Comparison of ENCODE assay signal across 12 cellular contexts in the genomic region with DNA sequence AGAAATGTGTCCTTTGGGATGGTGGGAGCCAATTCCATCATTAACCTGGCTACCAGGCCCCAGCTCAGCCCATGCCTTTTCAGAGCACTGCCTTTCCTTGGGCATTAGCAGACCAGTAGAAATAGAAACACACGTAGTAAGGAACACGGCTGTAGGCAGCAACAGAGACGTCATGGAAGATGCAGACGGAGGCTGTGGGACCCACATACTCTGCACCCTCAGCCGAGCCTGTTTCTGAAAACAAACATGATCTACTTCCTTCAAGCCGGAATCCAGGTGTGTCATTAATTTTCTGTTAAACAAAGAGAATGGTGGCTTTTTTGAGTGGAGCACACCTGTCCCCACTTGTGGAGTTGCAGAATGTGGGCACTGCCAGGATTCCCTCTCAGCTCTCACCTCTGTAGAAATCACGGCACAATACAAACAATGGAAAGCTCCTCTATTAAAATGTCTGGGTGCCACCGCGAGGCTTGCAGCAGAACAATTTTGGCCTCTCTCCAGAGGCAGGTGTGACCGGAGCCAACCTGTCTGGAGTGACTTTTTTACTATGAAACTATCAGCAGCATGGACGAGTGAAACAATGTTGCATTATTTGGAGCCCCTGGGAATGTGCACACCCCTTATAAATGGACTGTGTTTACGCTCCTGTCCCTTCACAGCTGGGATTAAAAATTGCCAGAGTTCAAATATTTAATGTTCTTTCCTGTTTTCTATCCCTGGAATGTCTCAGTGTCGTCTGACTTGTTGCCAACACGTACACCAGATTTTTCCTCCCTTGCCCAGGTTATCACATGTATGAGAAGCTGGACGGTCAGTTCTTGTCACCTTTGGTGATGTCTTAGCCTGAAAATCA. TPM values are rescaled to one million over a fixed set of nuclear protein-coding genes. Genes with fewer than 3 reads are reported as not detected.
DNase-seq lines count a peak whose midpoint lies in the region; ATAC-seq, FAIRE-seq and TF ChIP-seq lines count a peak whose summit lies in the region.
"Had no signal": no experiment of that assay in that cellular context is flagged by ENCODE, and none has a peak within 500 bp of the region (broad histone marks: within the 10 kb centered on the region; RNA-seq: fewer than 3 reads in every experiment).

No MANE protein-coding gene starts in this region.

- no peaks in the 10 kb centered on the region for H3K36me3 ChIP-seq in PC-3 (ENCODE audit: low read depth, low read length)
- H3K36me3 ChIP-seq in HepG2 (replicated peaks in 1 of 2; ENCODE audit: control insufficient read depth in 1 of 2, insufficient read depth in 2 of 2, low read length in 2 of 2): no peaks in the 10 kb centered on the region

- TF ChIP-seq RAD21 in HepG2 (CRISPR knock-in tag; IDR thresholded peaks at IDR 0.05): no peak

- H2AFZ ChIP-seq in PC-3 (ENCODE audit: low read length) (peak overlapping the region; percentile 66), HepG2 (ENCODE audit: low read length) (no peak overlapping the region)

- peak overlapping the region; percentile 62 for H3K4me2 ChIP-seq in PC-3 (ENCODE audit: low read length)
- H3K4me2 ChIP-seq in HepG2 (ENCODE audit: low read depth, low read length): no peak overlapping the region

- CTCF ChIA-PET in PC-3 (lab: Charles Lee): no interaction called here
- CTCF ChIA-PET in HepG2 (lab: Yijun Ruan, JAX; ENCODE audit: low intra/inter-chr PET ratio, low total read pairs): no interaction called here

- TF ChIP-seq CTCF in PC-3 (conservative IDR thresholded peaks at IDR 0.05; ENCODE audit: low read depth, low read length): no peak
- TF ChIP-seq CTCF in HepG2 (CRISPR knock-in tag; IDR thresholded peaks at IDR 0.05): no peak

- peaks cover 10% of the 10 kb centered on the region for H3K4me1 ChIP-seq in PC-3 (ENCODE audit: insufficient read depth, low read length)
- 0 out of 2 replicates have a peak, but pooled peaks cover 11% of the 10 kb centered on the region for H3K4me1 ChIP-seq in HepG2 (ENCODE audit: insufficient read depth, low read length)

- FAIRE-seq in HepG2 (lab: Jason Lieb, UNC) (no peak), RCC 7860 (lab: Jason Lieb, UNC) (no peak)

- H3F3A ChIP-seq in PC-3 (ENCODE audit: low read length, unreplicated experiment): no peaks in the 10 kb centered on the region

- H3K4me3 ChIP-seq in PC-3 (ENCODE audit: low read length) (peak overlapping the region; percentile 3; the same call in 1 of the 2 replicates), HepG2 (replicated peaks in 1 of 3; ENCODE audit: insufficient read depth in 1 of 3, low read depth in 2 of 3, low read length in 3 of 3) (no peak overlapping the region)

- H4K20me1 ChIP-seq in PC-3 (ENCODE audit: low read length) (no peaks in the 10 kb centered on the region), HepG2 (ENCODE audit: insufficient read depth, low read length) (no peaks in the 10 kb centered on the region)

- H3K9me3 ChIP-seq in PC-3 (ENCODE audit: low read length): no peaks in the 10 kb centered on the region
- H3K9me3 ChIP-seq in HepG2 (ENCODE audit: low read length): no peaks in the 10 kb centered on the region

- BruUV-seq in PC-3 (replicated peaks; lab: Mats Ljungman, UMichigan) (no TSS peak), HepG2 (replicated peaks; lab: Mats Ljungman, UMichigan) (no TSS peak)

- no peak overlapping the region for H3K9ac ChIP-seq in PC-3 (ENCODE audit: low read length)
- H3K9ac ChIP-seq in HepG2 (ENCODE audit: insufficient read depth, low read depth, low read length): no peak overlapping the region

- no peaks in the 10 kb centered on the region for H3K9me2 ChIP-seq in PC-3 (replicated peaks; ENCODE audit: low read length)

- no peak for TF ChIP-seq EP300 in HepG2 (IDR thresholded peaks at IDR 0.05; ENCODE audit: low read depth in 2 of 2, low read length in 2 of 2)
- TF ChIP-seq EP300 in HepG2 (CRISPR knock-in tag; IDR thresholded peaks at IDR 0.05; ENCODE audit: borderline replicate concordance): no peak

- DNase-seq in COR-L47 (lab: John Stamatoyannopoulos, UW) (peak; percentile 71), NCI-H146 treated with DMSO at 0.1 percent for 48 hours (lab: John Stamatoyannopoulos, UW; ENCODE audit: unreplicated experiment) (peak; percentile 36), PC-3 (peak; percentile 46), HepG2 (ENCODE audit: low spot score) (peak; percentile 46), COLO829 (ENCODE audit: low spot score) (no peak), RCC 7860 (ENCODE audit: low spot score) (no peak), medulla oblongata (ENCODE audit: extremely low spot score) (no peak), SKM-1 treated with dmso at 0.1 percent for 144 hours (lab: John Stamatoyannopoulos, UW; ENCODE audit: unreplicated experiment) (no peak)
- DNase-seq: activated CD4-positive, alpha-beta T cell treated with anti-CD3 and anti-CD28 coated beads, Interleukin-2, amount 50 U/mL, for 48 hours; OCI-M1 had no signal

- TF ChIP-seq POLR2A in HepG2 (IDR thresholded peaks at IDR 0.05; ENCODE audit: insufficient read depth in 1 of 2, low read depth in 2 of 2, low read length in 2 of 2): no peak

- H3K27me3 ChIP-seq in PC-3 (ENCODE audit: low read length) (no peaks in the 10 kb centered on the region), HepG2 (ENCODE audit: control insufficient read depth in 1 of 2, insufficient read depth in 2 of 2, low read length in 2 of 2) (0 out of 5 replicates have a peak, but pooled peaks cover 0 to 3% of the 10 kb centered on the region in 2 experiments)

- no peaks in the 10 kb centered on the region for H3K79me2 ChIP-seq in PC-3 (ENCODE audit: low read length)
- H3K79me2 ChIP-seq in HepG2 (ENCODE audit: insufficient read depth, low read length): no peaks in the 10 kb centered on the region

- POLR2A ChIA-PET in PC-3 (lab: Charles Lee; ENCODE audit: unreplicated experiment): no interaction called here
- POLR2A ChIA-PET in HepG2 (lab: Yijun Ruan, JAX): no interaction called here

- in situ Hi-C loops in HepG2 (cut with HindIII; ENCODE audit: extremely low pct_ligation_motif_present, low pct_unique_long_range_greater_than_20kb): no loop called here

- intact Hi-C loops in PC-3 (cut with micrococcal nuclease): no loop called here
- intact Hi-C loops in HepG2 (cut with micrococcal nuclease; ENCODE audit: unreplicated experiment): no loop called here

- WGBS in HepG2 (ENCODE audit: low lambda C conversion rate): 11% methylated on average over 14 of the region's 15 CpGs

- H3K27ac ChIP-seq in PC-3 (ENCODE audit: low read length): no peak overlapping the region
- H3K27ac ChIP-seq in HepG2 (ENCODE audit: extremely low read length, insufficient read depth, low read length): no peak overlapping the region

- ATAC-seq in PC-3: peak; percentile 45
- ATAC-seq in HepG2: no peak

TF ChIP-seq in HepG2, 621 proteins besides CTCF, POLR2A, EP300 and RAD21 (continues in another document):
- TF ChIP-seq, protein P1, sequence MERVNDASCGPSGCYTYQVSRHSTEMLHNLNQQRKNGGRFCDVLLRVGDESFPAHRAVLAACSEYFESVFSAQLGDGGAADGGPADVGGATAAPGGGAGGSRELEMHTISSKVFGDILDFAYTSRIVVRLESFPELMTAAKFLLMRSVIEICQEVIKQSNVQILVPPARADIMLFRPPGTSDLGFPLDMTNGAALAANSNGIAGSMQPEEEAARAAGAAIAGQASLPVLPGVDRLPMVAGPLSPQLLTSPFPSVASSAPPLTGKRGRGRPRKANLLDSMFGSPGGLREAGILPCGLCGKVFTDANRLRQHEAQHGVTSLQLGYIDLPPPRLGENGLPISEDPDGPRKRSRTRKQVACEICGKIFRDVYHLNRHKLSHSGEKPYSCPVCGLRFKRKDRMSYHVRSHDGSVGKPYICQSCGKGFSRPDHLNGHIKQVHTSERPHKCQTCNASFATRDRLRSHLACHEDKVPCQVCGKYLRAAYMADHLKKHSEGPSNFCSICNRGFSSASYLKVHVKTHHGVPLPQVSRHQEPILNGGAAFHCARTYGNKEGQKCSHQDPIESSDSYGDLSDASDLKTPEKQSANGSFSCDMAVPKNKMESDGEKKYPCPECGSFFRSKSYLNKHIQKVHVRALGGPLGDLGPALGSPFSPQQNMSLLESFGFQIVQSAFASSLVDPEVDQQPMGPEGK (CRISPR knock-in tag; IDR thresholded peaks at IDR 0.05): no peak

RNA-seq across cellular contexts. Expression of gene SPP2, which starts 31.7 kb away (rescaled TPM):
- total RNA-seq in PC-3 (2014; rRNA removed): not detected in 2 replicates
- not detected in 2 replicates for total RNA-seq in HepG2 (2016; rRNA removed; fragmentation: Illumina TruSeq; extraction: Trizol)
- total RNA-seq in HepG2 (2016; cell fraction: cytosol; rRNA removed; fragmentation: Illumina TruSeq; extraction: Trizol; ENCODE audit: low read depth): not detected in 2 replicates
- not detected in 2 replicates for total RNA-seq in HepG2 (2016; cell fraction: insoluble cytoplasmic fraction; rRNA removed; fragmentation: Illumina TruSeq; extraction: Trizol)
- not detected in 2 replicates for total RNA-seq in HepG2 (2016; cell fraction: membrane; rRNA removed; fragmentation: Illumina TruSeq; extraction: Trizol)
- total RNA-seq in HepG2 (2016; cell fraction: nucleus; rRNA removed; fragmentation: Illumina TruSeq; extraction: Trizol): not detected in 2 replicates
- polyA plus RNA-seq in HepG2 (2011; rRNA removed): not detected in 2 replicates
- polyA plus RNA-seq in HepG2 (2011; cell fraction: cytosol; rRNA removed): not detected in 2 replicates
- not detected in 2 replicates for polyA plus RNA-seq in HepG2 (2011; cell fraction: nucleus; rRNA removed)
- polyA plus RNA-seq in HepG2 (2012): not detected in 2 replicates
- not detected in 2 replicates for polyA plus RNA-seq in HepG2 (2016; cell fraction: cytosol; fragmentation: Illumina TruSeq; extraction: Trizol; ENCODE audit: low read depth)
- polyA plus RNA-seq in HepG2 (2016; cell fraction: insoluble cytoplasmic fraction; fragmentation: Illumina TruSeq; extraction: Trizol; ENCODE audit: low read depth): not detected in 2 replicates
- polyA plus RNA-seq in HepG2 (2016; cell fraction: membrane; fragmentation: Illumina TruSeq; extraction: Trizol; ENCODE audit: low read depth): not detected in 2 replicates
- polyA plus RNA-seq in HepG2 (2016; cell fraction: nucleus; fragmentation: Illumina TruSeq; extraction: Trizol; ENCODE audit: insufficient read depth, low read depth): not detected in 2 replicates
- polyA minus RNA-seq in HepG2 (2011; rRNA and poly(A)+ RNA removed; ENCODE audit: low replicate concordance): not detected in 2 replicates
- polyA minus RNA-seq in HepG2 (2011; cell fraction: cytosol; rRNA and poly(A)+ RNA removed): not detected in 2 replicates
- not detected in 2 replicates for polyA minus RNA-seq in HepG2 (2011; cell fraction: nucleus; rRNA and poly(A)+ RNA removed)
- total RNA-seq: Daoy had no signal
- polyA plus RNA-seq: neural cell had no signal

Comparison
In these comparisons a context has a peak if more than half of its experiments do, and no peak if none do; other contexts are left out.
1. DNase-seq: peak in COR-L47 (single experiment), NCI-H146 treated with DMSO at 0.1 percent for 48 hours (single experiment), PC-3 (single experiment) and HepG2 (single experiment); none in COLO829 (single experiment), RCC 7860 (single experiment), medulla oblongata (single experiment) and SKM-1 treated with dmso at 0.1 percent for 144 hours (single experiment).